ENCODE assay signal across 1 cellular context in genomic region chr17:67245073-67245693, GRCh38.
TF ChIP-seq lines count a peak whose summit lies in the region.

TSS of gene HELZ (minus strand) at chr17:67245196. CDS start at chr17:67218804, 26,392 bp downstream.

TF ChIP-seq in K562, 482 proteins besides CTCF, POLR2A, EP300 and RAD21 (continued from another document and continues in another):
- TF ChIP-seq PRDM10 (IDR thresholded peaks at IDR 0.05; ENCODE audit: partially characterized antibody) (no peak), CHD1 (IDR thresholded peaks at IDR 0.05; ENCODE audit: low read length) (no peak), STAT5B (CRISPR knock-in tag; IDR thresholded peaks at IDR 0.05) (no peak), ZBTB9 (CRISPR knock-in tag; IDR thresholded peaks at IDR 0.05) (no peak), ZBTB1 (CRISPR knock-in tag; IDR thresholded peaks at IDR 0.05; ENCODE audit: borderline replicate concordance, low read depth) (no peak), NCOR1 (IDR thresholded peaks at IDR 0.05) (no peak), SNIP1 (IDR thresholded peaks at IDR 0.05; ENCODE audit: low read depth) (no peak), HCFC1 (IDR thresholded peaks at IDR 0.05; ENCODE audit: low read depth, low read length) (no peak), DIDO1 (tag; IDR thresholded peaks at IDR 0.05; ENCODE audit: low read depth) (no peak), TFAM (CRISPR knock-in tag; conservative IDR thresholded peaks at IDR 0.05) (no peak), ZNF274 (IDR thresholded peaks at IDR 0.05; ENCODE audit: borderline replicate concordance, low read depth, low read length) (no peak), ZMIZ1 (IDR thresholded peaks at IDR 0.05; ENCODE audit: low read depth in 2 of 2, low read length in 2 of 2) (no peak), E2F4 (CRISPR knock-in tag; IDR thresholded peaks at IDR 0.05; ENCODE audit: low read depth) (no peak), ZBTB26 (CRISPR knock-in tag; IDR thresholded peaks at IDR 0.05) (no peak), MBD1 (CRISPR knock-in tag; IDR thresholded peaks at IDR 0.05) (no peak), ZNF253 (CRISPR knock-in tag; conservative IDR thresholded peaks at IDR 0.05) (no peak), TFE3 (CRISPR knock-in tag; IDR thresholded peaks at IDR 0.05) (no peak), RERE (CRISPR knock-in tag; IDR thresholded peaks at IDR 0.05; ENCODE audit: borderline replicate concordance) (no peak), SMAD1 (IDR thresholded peaks at IDR 0.05; ENCODE audit: low read depth, low read length, partially characterized antibody) (no peak), TCF7L2 (IDR thresholded peaks at IDR 0.05; ENCODE audit: low read depth, low read length) (no peak), RBM17 (IDR thresholded peaks at IDR 0.05; ENCODE audit: borderline replicate concordance, low read depth, low read length) (no peak), MLX (CRISPR knock-in tag; conservative IDR thresholded peaks at IDR 0.05) (no peak), HNRNPL (IDR thresholded peaks at IDR 0.05; ENCODE audit: low read depth, low read length) (no peak), E2F6 (IDR thresholded peaks at IDR 0.05; ENCODE audit: borderline replicate concordance in 1 of 2, extremely low read depth in 1 of 2, insufficient read depth in 1 of 2, insufficient read length in 1 of 2, low read depth in 1 of 2, low read length in 1 of 2, poor library complexity in 1 of 2, severe bottlenecking in 1 of 2) (peak in 1 of 2 experiments; percentile 71), CCNT2 (IDR thresholded peaks at IDR 0.05; ENCODE audit: borderline replicate concordance, extremely low read depth, insufficient read length, low read depth, low read length) (peak; percentile 1), TBP (optimal IDR thresholded peaks at IDR 0.05; ENCODE audit: low read depth, low read length) (peak; percentile 77), RBBP5 (IDR thresholded peaks at IDR 0.05; ENCODE audit: borderline replicate concordance, insufficient read depth, low read length, poor library complexity, severe bottlenecking) (no peak), EP400 (IDR thresholded peaks at IDR 0.05) (no peak), SAP30 (IDR thresholded peaks at IDR 0.05; ENCODE audit: borderline replicate concordance, insufficient read depth, low read depth, low read length, poor library complexity, severe bottlenecking) (peak; percentile 14), PTTG1 (tag; IDR thresholded peaks at IDR 0.05; ENCODE audit: low read depth) (no peak)
